In the genomic region with DNA sequence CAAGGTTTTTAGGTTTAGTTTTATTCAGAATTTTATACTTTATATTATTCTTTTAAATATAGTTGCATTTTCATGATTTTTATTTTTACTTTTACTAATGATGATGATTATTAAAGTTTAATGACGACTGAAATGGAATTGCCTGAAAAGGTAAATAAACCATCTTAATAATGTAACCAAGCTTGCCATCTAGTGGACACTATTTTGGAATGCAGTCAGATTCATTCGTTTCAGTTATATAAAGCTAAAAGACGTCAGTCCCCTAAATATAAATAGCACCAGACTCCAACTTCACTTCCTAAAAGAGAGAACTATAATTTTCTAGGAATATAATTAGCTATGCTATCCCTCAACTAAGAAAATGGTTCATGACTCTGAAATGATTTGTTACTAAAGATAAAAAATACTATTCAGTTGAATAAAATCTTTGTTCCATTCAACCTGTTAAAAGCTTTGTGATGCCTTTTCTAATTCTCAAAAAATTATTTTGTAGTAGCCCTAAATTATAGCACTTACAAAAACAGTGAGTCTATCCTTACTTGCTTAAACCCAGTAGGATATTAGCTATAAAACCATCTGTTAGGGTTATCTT, we compare ENCODE assay signal across 8 cellular contexts. TPM values are rescaled to one million over a fixed set of nuclear protein-coding genes. Genes with fewer than 3 reads are reported as not detected.
DNase-seq lines count a peak whose midpoint lies in the region; ATAC-seq, FAIRE-seq and TF ChIP-seq lines count a peak whose summit lies in the region.

No MANE protein-coding gene starts in this region.

- H3K9me3 ChIP-seq in MG63 = no peaks in the 10 kb centered on the region

- no peak for DNase-seq in AG04449 (ENCODE audit: low read depth, low spot score)
- peak; percentile 28 for DNase-seq in NCI-H2081 treated with DMSO at 0.1 percent for 48 hours (lab: John Stamatoyannopoulos, UW)
- peak; percentile 68 for DNase-seq in iris pigment epithelial cell (ENCODE audit: low read depth)
- peak; percentile 28 for DNase-seq in urothelium cell line (ENCODE audit: low spot score)
- no peak for DNase-seq in activated naive CD4-positive, alpha-beta T cell treated with Interleukin-2 at 50 U/mL for 16 hours
- no peak for DNase-seq in MG63

- H3K27me3 ChIP-seq in MG63 = no peaks in the 10 kb centered on the region

- no peaks in the 10 kb centered on the region for H3K4me1 Mint-ChIP-seq in brain

- H3K36me3 ChIP-seq in MG63 = peaks cover 2% of the 10 kb centered on the region

- no peaks in the 10 kb centered on the region for H3K27me3 Mint-ChIP-seq in brain

- H3K4me3 ChIP-seq in AG04449 (ENCODE audit: low read depth, low read length) (no peak overlapping the region), MG63 (no peak overlapping the region)

- no peak overlapping the region for H3K27ac Mint-ChIP-seq in brain

- H3K4me3 Mint-ChIP-seq in brain = no peak overlapping the region

- CTCF ChIA-PET in AG04449 (lab: Yijun Ruan, JAX) = interaction anchor here (0.6 to 5.7 kb wide), 31 partner anchors 9 to 1489 kb away, joined by 3 to 56 read pairs (median 4); no protein-coding TSS in a partner anchor

- ATAC-seq in GM18517 (IDR thresholded peaks at IDR 0.05; ENCODE audit: unreplicated experiment) = peak; percentile 76

- peak; percentile 50 for TF ChIP-seq CTCF in AG04449 (IDR thresholded peaks at IDR 0.05; ENCODE audit: insufficient read depth, low read length, missing control alignments)
- peak; percentile 62 to 77 for TF ChIP-seq CTCF in brain (conservative IDR thresholded peaks at IDR 0.05)

- POLR2A ChIA-PET in AG04449 (lab: Yijun Ruan, JAX) = interaction anchor here (0.5 kb wide), 1 partner anchor 364 kb away, joined by 3 read pairs; no protein-coding TSS in a partner anchor

- no peak for FAIRE-seq in urothelium cell line (lab: Jason Lieb, UNC)

- H3K9me3 Mint-ChIP-seq in brain = no peaks in the 10 kb centered on the region

- H3K36me3 Mint-ChIP-seq in brain = peaks cover 4% of the 10 kb centered on the region

RNA-seq across cellular contexts. Expression of gene ABITRAM, which starts 19.9 kb away (rescaled TPM):
- 10.4 TPM for polyA plus RNA-seq in brain (ENCODE audit: insufficient read depth, low read depth, low replicate concordance)
- total RNA-seq in MG63 (2014; rRNA removed; shearing (Covaris generic); ENCODE audit: low replicate concordance) = 9.7 and 13.3 TPM in 2 replicates

RNA-seq across cellular contexts. Expression of gene ELP1, which starts 20.2 kb away (rescaled TPM):
- 31.3 TPM for polyA plus RNA-seq in brain (ENCODE audit: insufficient read depth, low read depth, low replicate concordance)
- total RNA-seq in MG63 (2014; rRNA removed; shearing (Covaris generic); ENCODE audit: low replicate concordance) = 34.6 and 49.3 TPM in 2 replicates

RNA-seq across cellular contexts. Expression of gene CTNNAL1, which starts 59.2 kb away (rescaled TPM):
- 24.0 TPM for polyA plus RNA-seq in brain (ENCODE audit: insufficient read depth, low read depth, low replicate concordance)
- total RNA-seq in MG63 (2014; rRNA removed; shearing (Covaris generic); ENCODE audit: low replicate concordance) = 84.5 and 157 TPM in 2 replicates

Comparison
In these comparisons a context has a peak if more than half of its experiments do, and no peak if none do; other contexts are left out.
1. DNase-seq: peak in NCI-H2081 treated with DMSO at 0.1 percent for 48 hours (single experiment), iris pigment epithelial cell (single experiment) and urothelium cell line (single experiment); none in AG04449 (single experiment), activated naive CD4-positive, alpha-beta T cell treated with Interleukin-2 at 50 U/mL for 16 hours (single experiment) and MG63 (single experiment).